ENCODE assay signal across 20 cellular contexts in genomic region chr6:10613693-10614092, GRCh38.
DNase-seq lines count a peak whose midpoint lies in the region; ATAC-seq and TF ChIP-seq lines count a peak whose summit lies in the region.
"Had no signal": no experiment of that assay in that cellular context is flagged by ENCODE, and none has a peak within 500 bp of the region (broad histone marks: within the 10 kb centered on the region; RNA-seq: fewer than 3 reads in every experiment).

No MANE protein-coding gene starts in this region.

- no peaks in the 10 kb centered on the region for H3K9me3 ChIP-seq in SJCRH30 (replicated peaks)
- no peaks in the 10 kb centered on the region for H3K9me3 ChIP-seq in thoracic aorta
- H3K9me3 ChIP-seq: A549, SJSA1, vagina had no signal

- H3K4me1 ChIP-seq in SJCRH30 (no peaks in the 10 kb centered on the region), thoracic aorta (ENCODE audit: control insufficient read depth in 1 of 2, low read depth in 2 of 2) (peaks cover 22 to 47% of the 10 kb centered on the region in 2 donors)
- H3K4me1 ChIP-seq: BLaER1, vagina had no signal

- DNase-seq in NCI-H524 (lab: John Stamatoyannopoulos, UW) (peak; percentile 13 to 52), NCI-H524 treated with DMSO at 0.1 percent for 48 hours (lab: John Stamatoyannopoulos, UW) (no peak), SJCRH30 (peak; percentile 5 to 46), kidney tubule cell (ENCODE audit: low spot score) (peak; percentile 4), thoracic aorta (ENCODE audit: low spot score) (no peak), H7 (no peak)
- DNase-seq: activated CD4-positive, alpha-beta memory T cell treated with anti-CD3 and anti-CD28 coated beads, Interleukin-2, amount 10 ng/mL, durations not matched to agents 7 days and 5 days; activated naive CD4-positive, alpha-beta T cell treated with anti-CD3 and anti-CD28 coated beads for 36 hours; NCI-H187 treated with DMSO at 0.1 percent for 48 hours; NCI-H526; OCI-M1; stimulated activated CD4-positive, alpha-beta T cell treated with anti-CD3 and anti-CD28 coated beads, Interleukin-4, amount 100 ng/mL, for 4 hours; T-helper 17 cell had no signal

- H3K27me3 ChIP-seq in SJCRH30: no peaks in the 10 kb centered on the region
- no peaks in the 10 kb centered on the region for H3K27me3 ChIP-seq in thoracic aorta (replicated peaks; ENCODE audit: insufficient read depth)
- no peaks in the 10 kb centered on the region for H3K27me3 ChIP-seq in H7 (ENCODE audit: control insufficient read depth, insufficient read depth, low read length)
- H3K27me3 ChIP-seq: BLaER1, SJSA1, vagina had no signal

- ATAC-seq in thoracic aorta (ENCODE audit: insufficient number of reproducible peaks, low FRiP score, low read depth) (no peak), GM21367 (IDR thresholded peaks at IDR 0.05; ENCODE audit: unreplicated experiment) (no peak), GM18861 (IDR thresholded peaks at IDR 0.05; ENCODE audit: unreplicated experiment) (no peak)
- ATAC-seq: K562, T-helper 17 cell had no signal

- TF ChIP-seq CTCF in thoracic aorta (IDR thresholded peaks at IDR 0.05): no peak

- H3K4me3 ChIP-seq in SJCRH30 (no peak overlapping the region), thoracic aorta (no peak overlapping the region), H7 (ENCODE audit: insufficient read depth, low read depth, low read length) (no peak overlapping the region)
- H3K4me3 ChIP-seq: A549, BLaER1, K562, SJSA1, vagina had no signal

- H3K36me3 ChIP-seq in SJCRH30 (no peaks in the 10 kb centered on the region), thoracic aorta (no peaks in the 10 kb centered on the region), H7 (replicated peaks; ENCODE audit: control insufficient read depth, insufficient read depth, low read length) (no peaks in the 10 kb centered on the region; the same call in 1 of the 2 replicates)
- H3K36me3 ChIP-seq: BLaER1, SJSA1, vagina had no signal

- H3K27ac ChIP-seq in SJCRH30: no peak overlapping the region
- peak overlapping the region; percentile 1 to 53 for H3K27ac ChIP-seq in thoracic aorta
- H3K27ac ChIP-seq: A549, BLaER1, SJSA1, vagina had no signal

Comparison
In these comparisons a context has a peak if more than half of its experiments do, and no peak if none do; other contexts are left out.
1. DNase-seq: peak in NCI-H524 (2 of 2), SJCRH30 (2 of 2) and kidney tubule cell (single experiment); none in NCI-H524 treated with DMSO at 0.1 percent for 48 hours (single experiment), thoracic aorta (single experiment) and H7 (single experiment).